20 cellular contexts compared by ENCODE assay signal in genomic region chr5:176853151-176853793, GRCh38. TPM values are rescaled to one million over a fixed set of nuclear protein-coding genes. Genes with fewer than 3 reads are reported as not detected.
DNase-seq lines count a peak whose midpoint lies in the region; ATAC-seq and TF ChIP-seq lines count a peak whose summit lies in the region.
"Had no signal": no experiment of that assay in that cellular context is flagged by ENCODE, and none has a peak within 500 bp of the region (broad histone marks: within the 10 kb centered on the region; RNA-seq: fewer than 3 reads in every experiment).

No MANE protein-coding gene starts in this region.

- H3K4me2 ChIP-seq in trophoblast cell (ENCODE audit: low read length): no peak overlapping the region

- H3K27ac Mint-ChIP-seq in activated naive CD8-positive, alpha-beta T cell treated with anti-CD3 and anti-CD28 coated beads, Interleukin-2, amount 50 U/mL, for 24 hours: no peak overlapping the region
- H3K27ac Mint-ChIP-seq: CD14-positive monocyte; CD8-positive, alpha-beta T cell; HFFc6 had no signal

- no peaks in the 10 kb centered on the region for H3K36me3 ChIP-seq in HEK293 (ENCODE audit: control insufficient read depth in 2 of 2, insufficient read depth in 1 of 2, low read length in 2 of 2)
- H3K36me3 ChIP-seq in trophoblast cell (ENCODE audit: control insufficient read depth in 1 of 2, insufficient read depth in 2 of 2, low read length in 2 of 2): no peaks in the 10 kb centered on the region
- H3K36me3 ChIP-seq: HAP-1 had no signal

- H2AK5ac ChIP-seq in trophoblast cell (ENCODE audit: low read length): no peak overlapping the region

- no peak overlapping the region for H3K18ac ChIP-seq in trophoblast cell (ENCODE audit: low read length)

- DNase-seq in head of caudate nucleus (peak in 41 of 42 donors; percentile 29 to 94 (median 68)), trophoblast cell (no peak), NCI-H526 (lab: John Stamatoyannopoulos, UW) (no peak)
- no peak for DNase-seq in activated naive CD8-positive, alpha-beta T cell treated with anti-CD3 and anti-CD28 coated beads, Interleukin-2, amount 50 U/mL, for 24 hours
- DNase-seq: Caco-2, DND-41, GF-D8, GOT3, HFFc6, KBM-7 had no signal

- H3K79me1 ChIP-seq in trophoblast cell (ENCODE audit: low read length): no peaks in the 10 kb centered on the region

- no peak overlapping the region for H3K14ac ChIP-seq in trophoblast cell (ENCODE audit: low read length)

- no peak overlapping the region for H2BK5ac ChIP-seq in trophoblast cell (ENCODE audit: low read depth, low read length, poor library complexity)

- CTCF ChIA-PET in HEK293 (lab: Yijun Ruan, JAX): no interaction called here

- intact Hi-C loops in head of caudate nucleus (cut with DNase I): no loop called here

- no peak overlapping the region for H4K8ac ChIP-seq in trophoblast cell (ENCODE audit: low read depth, low read length)

- no peaks in the 10 kb centered on the region for H3K36me3 Mint-ChIP-seq in activated naive CD8-positive, alpha-beta T cell treated with anti-CD3 and anti-CD28 coated beads, Interleukin-2, amount 50 U/mL, for 24 hours (ENCODE audit: low read depth)
- H3K36me3 Mint-ChIP-seq: CD14-positive monocyte; CD8-positive, alpha-beta T cell had no signal

- H3K9me3 Mint-ChIP-seq in activated naive CD8-positive, alpha-beta T cell treated with anti-CD3 and anti-CD28 coated beads, Interleukin-2, amount 50 U/mL, for 24 hours: no peaks in the 10 kb centered on the region
- H3K9me3 Mint-ChIP-seq: CD8-positive, alpha-beta T cell; HFFc6 had no signal

- no peak overlapping the region for H3K23ac ChIP-seq in trophoblast cell (ENCODE audit: low read length)

- no peaks in the 10 kb centered on the region for H3K4me1 Mint-ChIP-seq in activated naive CD8-positive, alpha-beta T cell treated with anti-CD3 and anti-CD28 coated beads, Interleukin-2, amount 50 U/mL, for 24 hours
- H3K4me1 Mint-ChIP-seq: CD14-positive monocyte had no signal

- H2BK12ac ChIP-seq in trophoblast cell (ENCODE audit: low read length): no peak overlapping the region

- no CpG with 5 or more reads among the region's 20 CpGs for WGBS in trophoblast cell (ENCODE audit: extremely low coverage, insufficient coverage, insufficient read length)

- POLR2A ChIA-PET in HEK293 (lab: Yijun Ruan, JAX): no interaction called here

- no peaks in the 10 kb centered on the region for H3K27me3 ChIP-seq in trophoblast cell (ENCODE audit: insufficient read depth, low read length)

- H3K4me3 Mint-ChIP-seq in activated naive CD8-positive, alpha-beta T cell treated with anti-CD3 and anti-CD28 coated beads, Interleukin-2, amount 50 U/mL, for 24 hours: no peak overlapping the region
- H3K4me3 Mint-ChIP-seq: CD14-positive monocyte; CD8-positive, alpha-beta T cell; HFFc6 had no signal

- H3K9ac ChIP-seq in trophoblast cell (ENCODE audit: low read length): no peak overlapping the region

- no peak overlapping the region for H4K12ac ChIP-seq in trophoblast cell (ENCODE audit: low read depth, low read length)

- H3K27me3 Mint-ChIP-seq in activated naive CD8-positive, alpha-beta T cell treated with anti-CD3 and anti-CD28 coated beads, Interleukin-2, amount 50 U/mL, for 24 hours: peaks cover 12% of the 10 kb centered on the region

- H2BK120ac ChIP-seq in trophoblast cell (ENCODE audit: insufficient read depth, low read length, poor library complexity): no peak overlapping the region

- no peaks in the 10 kb centered on the region for H3K79me2 ChIP-seq in trophoblast cell (ENCODE audit: control insufficient read depth, insufficient read depth, low read length, poor library complexity)

- no peak overlapping the region for H2AFZ ChIP-seq in trophoblast cell (ENCODE audit: insufficient read depth, low read length, poor library complexity)

- H3K4ac ChIP-seq in trophoblast cell (ENCODE audit: low read depth, low read length): no peak overlapping the region

- H3K4me3 ChIP-seq in HEK293 (ENCODE audit: low read depth, low read length) (no peak overlapping the region), trophoblast cell (ENCODE audit: low read depth, low read length) (peak overlapping the region; percentile 13)
- H3K4me3 ChIP-seq: HAP-1 had no signal

- no peak for TF ChIP-seq CTCF in HEK293 (tag by site-specific recombination; IDR thresholded peaks at IDR 0.05)

- H3K9me3 ChIP-seq in HEK293 (ENCODE audit: control insufficient read depth, insufficient read depth, low read depth, low read length): no peaks in the 10 kb centered on the region
- no peaks in the 10 kb centered on the region for H3K9me3 ChIP-seq in trophoblast cell (ENCODE audit: insufficient read depth, low read depth, low read length)
- H3K9me3 ChIP-seq: Caco-2, HAP-1 had no signal

- ATAC-seq in GM21786 (IDR thresholded peaks at IDR 0.05; ENCODE audit: unreplicated experiment) (no peak), HG02588 (IDR thresholded peaks at IDR 0.05; ENCODE audit: unreplicated experiment) (no peak)
- no peak for ATAC-seq in activated naive CD8-positive, alpha-beta T cell treated with anti-CD3 and anti-CD28 coated beads, Interleukin-2, amount 50 U/mL, for 24 hours
- ATAC-seq: CD8-positive, alpha-beta T cell had no signal

- H3K27ac ChIP-seq in HEK293 (ENCODE audit: extremely low read depth, low read depth, low read length) (no peak overlapping the region), angular gyrus (ENCODE audit: low read depth, low read length) (peak overlapping the region; percentile 22), trophoblast cell (ENCODE audit: low read depth, low read length) (no peak overlapping the region)
- H3K27ac ChIP-seq: HL-60 had no signal

- H4K91ac ChIP-seq in trophoblast cell (ENCODE audit: low read depth, low read length): no peak overlapping the region

- no peaks in the 10 kb centered on the region for H3K4me1 ChIP-seq in HEK293 (ENCODE audit: control insufficient read depth, insufficient read depth, low read length)
- no peaks in the 10 kb centered on the region for H3K4me1 ChIP-seq in trophoblast cell (ENCODE audit: control insufficient read depth in 1 of 2, insufficient read depth in 2 of 2, low read length in 2 of 2)
- H3K4me1 ChIP-seq: Caco-2, HAP-1 had no signal

TF ChIP-seq in HEK293, 187 proteins besides CTCF, POLR2A, EP300 and RAD21:
- peak; percentile 68 for TF ChIP-seq PRDM10 (tag by site-specific recombination; IDR thresholded peaks at IDR 0.05)
- no peak for TF ChIP-seq SETDB1 (IDR thresholded peaks at IDR 0.05; ENCODE audit: insufficient read length, low read length)

RNA-seq across cellular contexts. Expression of gene UNC5A, which starts 42.9 kb away (rescaled TPM):
- 0.01 and 0.03 TPM in 2 replicates for polyA plus RNA-seq in trophoblast cell (2013)
- polyA plus RNA-seq: AG04450, BJ had no signal

RNA-seq across cellular contexts. Expression of gene HK3, which starts 45.9 kb away (rescaled TPM):
- not detected in 2 replicates for polyA plus RNA-seq in trophoblast cell (2013)
- polyA plus RNA-seq: AG04450, BJ had no signal

Comparison
In these comparisons a context has a peak if more than half of its experiments do, and no peak if none do; other contexts are left out.
1. DNase-seq: peak in head of caudate nucleus (41 of 42); none in trophoblast cell (0 of 2), activated naive CD8-positive, alpha-beta T cell treated with anti-CD3 and anti-CD28 coated beads, Interleukin-2, amount 50 U/mL, for 24 hours (single experiment) and NCI-H526 (0 of 2).